ENCODE assay signal across 21 cellular contexts in the genomic region with DNA sequence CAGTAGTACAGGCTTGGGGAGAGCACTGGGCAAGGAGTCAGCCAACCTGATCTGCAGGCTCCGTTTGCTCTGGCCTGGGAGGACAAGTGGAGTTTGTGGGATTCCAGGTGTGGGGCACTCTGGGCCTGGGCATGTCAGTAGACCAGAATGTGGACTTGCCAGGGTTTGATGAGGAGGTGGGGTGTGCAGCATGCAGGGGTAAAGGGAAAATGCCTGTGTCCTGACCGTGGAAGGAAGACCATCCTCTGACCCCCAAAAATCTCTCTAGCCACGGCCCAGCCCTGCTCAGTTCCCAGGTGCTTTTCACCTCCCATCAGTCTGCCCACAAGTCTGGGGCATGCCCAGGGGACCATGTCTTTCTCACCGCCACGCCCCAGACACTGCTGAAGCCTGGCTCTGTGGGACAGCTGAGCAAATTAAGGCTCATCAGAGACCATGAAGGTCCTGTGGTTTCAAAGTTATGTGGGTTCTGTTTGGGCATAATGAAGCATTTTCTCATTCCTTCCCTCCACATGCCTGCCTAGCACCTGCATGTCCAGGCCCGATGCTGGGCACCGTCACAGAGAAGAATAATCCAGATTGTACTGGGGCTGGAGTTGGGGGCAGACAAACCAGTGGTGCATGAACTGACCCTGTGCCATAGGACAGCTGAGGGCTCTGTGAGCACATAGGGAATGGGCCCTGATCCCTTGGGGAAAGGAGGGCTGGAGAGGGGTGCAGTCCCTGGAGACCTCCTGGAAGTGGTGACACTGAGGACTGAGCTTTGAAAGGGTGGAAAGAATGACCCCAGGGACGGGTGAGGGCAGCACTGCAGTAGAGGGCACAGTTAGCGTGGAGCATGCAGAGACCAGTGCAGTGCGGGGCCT. TPM values are rescaled to one million over a fixed set of nuclear protein-coding genes. Genes with fewer than 3 reads are reported as not detected.
"Had no signal": no experiment of that assay in that cellular context is flagged by ENCODE, and none has a peak within 500 bp of the region (broad histone marks: within the 10 kb centered on the region; RNA-seq: fewer than 3 reads in every experiment).

No MANE protein-coding gene starts in this region.

- H3K4me3 Mint-ChIP-seq: activated CD4-positive, alpha-beta memory T cell treated with anti-CD3 and anti-CD28 coated beads for 36 hours; activated CD8-positive, alpha-beta memory T cell treated with anti-CD3 and anti-CD28 coated beads, Interleukin-2, amount 10 ng/mL, durations not matched to agents 7 days and 5 days; activated naive CD8-positive, alpha-beta T cell; activated T-cell treated with anti-CD3 and anti-CD28 coated beads, Interleukin-2, amount 50 U/mL, for 4 hours; mesothelial cell of epicardium; neural progenitor cell; stimulated activated memory B cell treated with anti-CD40 and anti-IgM and Interleukin-4, amounts not matched to agents 10 μg/mL and 1 μg/mL and 100 μg/mL, for 72 hours; T-cell had no signal

- H3K4me1 Mint-ChIP-seq: activated CD8-positive, alpha-beta memory T cell treated with anti-CD3 and anti-CD28 coated beads, Interleukin-2, amount 10 ng/mL, durations not matched to agents 7 days and 5 days; mesothelial cell of epicardium; stimulated activated memory B cell treated with anti-CD40 and anti-IgM and Interleukin-4, amounts not matched to agents 10 μg/mL and 1 μg/mL and 100 μg/mL, for 72 hours; T-cell had no signal

- H3K36me3 ChIP-seq: colonic mucosa, esophagus squamous epithelium, lower lobe of right lung, neural progenitor cell, ovary, thyroid gland had no signal

- DNase-seq: activated CD4-positive, alpha-beta memory T cell treated with anti-CD3 and anti-CD28 coated beads for 36 hours; activated CD4-positive, CD25-positive, alpha-beta regulatory T cell treated with anti-CD3 and anti-CD28 coated beads, Interleukin-2, amount 50 U/mL, for 72 hours; activated CD8-positive, alpha-beta memory T cell treated with anti-CD3 and anti-CD28 coated beads, Interleukin-2, amount 10 ng/mL, durations not matched to agents 7 days and 5 days; activated gamma-delta T cell; activated T-cell treated with anti-CD3 and anti-CD28 coated beads, Interleukin-2, amount 50 U/mL, for 4 hours; amniotic stem cell; central memory CD4-positive, alpha-beta T cell; colonic mucosa; esophagus squamous epithelium; glutamatergic neuron; lower lobe of right lung; ovary; SK-N-SH; T-cell; T1000; thyroid gland had no signal

- H3K9me3 Mint-ChIP-seq: activated CD4-positive, alpha-beta memory T cell treated with anti-CD3 and anti-CD28 coated beads for 36 hours had no signal

- H3K27ac Mint-ChIP-seq: activated CD4-positive, alpha-beta memory T cell treated with anti-CD3 and anti-CD28 coated beads for 36 hours; activated CD8-positive, alpha-beta memory T cell treated with anti-CD3 and anti-CD28 coated beads, Interleukin-2, amount 10 ng/mL, durations not matched to agents 7 days and 5 days; activated naive CD8-positive, alpha-beta T cell; mesothelial cell of epicardium; stimulated activated memory B cell treated with anti-CD40 and anti-IgM and Interleukin-4, amounts not matched to agents 10 μg/mL and 1 μg/mL and 100 μg/mL, for 72 hours; T-cell had no signal

- H3K9ac ChIP-seq: neural progenitor cell, SK-N-SH had no signal

- H3K27ac ChIP-seq: colonic mucosa, esophagus squamous epithelium, lower lobe of right lung, neural progenitor cell, ovary, thyroid gland had no signal

- H3K9me3 ChIP-seq: colonic mucosa, esophagus squamous epithelium, lower lobe of right lung, ovary, SK-N-SH, thyroid gland had no signal

- H3K27me3 ChIP-seq: colonic mucosa, ovary, thyroid gland had no signal

- H3K36me3 Mint-ChIP-seq: activated CD4-positive, alpha-beta memory T cell treated with anti-CD3 and anti-CD28 coated beads for 36 hours; activated CD8-positive, alpha-beta memory T cell treated with anti-CD3 and anti-CD28 coated beads, Interleukin-2, amount 10 ng/mL, durations not matched to agents 7 days and 5 days; activated naive CD8-positive, alpha-beta T cell; stimulated activated memory B cell treated with anti-CD40 and anti-IgM and Interleukin-4, amounts not matched to agents 10 μg/mL and 1 μg/mL and 100 μg/mL, for 72 hours; T-cell had no signal

- H3K4me1 ChIP-seq: lower lobe of right lung, thyroid gland had no signal

- H3K4me3 ChIP-seq: colonic mucosa, esophagus squamous epithelium, lower lobe of right lung, neural progenitor cell, ovary, thyroid gland had no signal

- ATAC-seq: activated CD8-positive, alpha-beta memory T cell treated with anti-CD3 and anti-CD28 coated beads, Interleukin-2, amount 10 ng/mL, durations not matched to agents 7 days and 5 days; activated T-cell treated with anti-CD3 and anti-CD28 coated beads, Interleukin-2, amount 50 U/mL, for 4 hours; lower lobe of right lung; stimulated activated memory B cell treated with anti-CD40 and anti-IgM and Interleukin-4, amounts not matched to agents 10 μg/mL and 1 μg/mL and 100 μg/mL, for 72 hours; T-cell had no signal

RNA-seq across cellular contexts. Expression of a gene that starts 6.5 kb away (rescaled TPM):
- total RNA-seq: activated CD4-positive, alpha-beta memory T cell treated with anti-CD3 and anti-CD28 coated beads for 36 hours; activated CD8-positive, alpha-beta memory T cell treated with anti-CD3 and anti-CD28 coated beads, Interleukin-2, amount 10 ng/mL, durations not matched to agents 7 days and 5 days; activated T-cell treated with anti-CD3 and anti-CD28 coated beads, Interleukin-2, amount 50 U/mL, for 4 hours; fibroblast of villous mesenchyme; lower lobe of right lung; T-cell; thyroid gland had no signal
